21 cellular contexts compared by ENCODE assay signal in genomic region chr1:14921057-14921456, GRCh38.
DNase-seq lines count a peak whose midpoint lies in the region; ATAC-seq, FAIRE-seq and TF ChIP-seq lines count a peak whose summit lies in the region.
"Had no signal": no experiment of that assay in that cellular context is flagged by ENCODE, and none has a peak within 500 bp of the region (broad histone marks: within the 10 kb centered on the region; RNA-seq: fewer than 3 reads in every experiment).

No MANE protein-coding gene starts in this region.

- peak; percentile 54 for DNase-seq in HK-2 (ENCODE audit: unreplicated experiment)
- no peak for DNase-seq in kidney
- no peak for DNase-seq in stimulated activated naive CD8-positive, alpha-beta T cell treated with anti-CD3 and anti-CD28 coated beads, Interleukin-15, Interleukin-2, amounts not matched to agents 100 U/mL and 50 U/mL, for 24 hours
- DNase-seq in GM19239 (ENCODE audit: insufficient read length, low spot score) = no peak
- DNase-seq in activated gamma-delta T cell (lab: John Stamatoyannopoulos, UW) = no peak
- DNase-seq: activated CD4-positive, alpha-beta T cell treated with anti-CD3 and anti-CD28 coated beads for 1 hour; activated effector memory CD4-positive, alpha-beta T cell treated with Interleukin-2 at 50 U/mL for 16 hours; AML-193; cerebellar nuclear complex; glutamatergic neuron; Kasumi-1; NCI-H1092 treated with DMSO at 0.1 percent for 48 hours; NCI-H774; nucleus accumbens; sigmoid colon; stimulated activated CD4-positive, alpha-beta T cell treated with anti-CD3 and anti-CD28 coated beads, Interleukin-1b, Interleukin-23, amount 100 ng/mL, for 48 hours; T1000 had no signal

- H3K9ac ChIP-seq in kidney (ENCODE audit: low read length in 2 of 2) = no peak overlapping the region

- no peaks in the 10 kb centered on the region for H3K9me3 ChIP-seq in kidney (ENCODE audit: control insufficient read depth in 1 of 2, low read length in 2 of 2)
- H3K9me3 ChIP-seq: sigmoid colon had no signal

- ATAC-seq in esophagus mucosa = peak; percentile 3
- no peak for ATAC-seq in stimulated activated naive CD8-positive, alpha-beta T cell treated with anti-CD3 and anti-CD28 coated beads, Interleukin-15, Interleukin-2, amounts not matched to agents 100 U/mL and 50 U/mL, for 24 hours

- no peak overlapping the region for H3K27ac ChIP-seq in kidney (ENCODE audit: low read depth in 2 of 2, low read length in 2 of 2)
- peak overlapping the region; percentile 17 for H3K27ac ChIP-seq in temporal lobe (ENCODE audit: low read depth, low read length)
- H3K27ac ChIP-seq: sigmoid colon, SK-N-MC had no signal

- FAIRE-seq in kidney (lab: Jason Lieb, UNC) (no peak), GM19239 (lab: Jason Lieb, UNC) (no peak)
- FAIRE-seq: H54 had no signal

- no peaks in the 10 kb centered on the region for H3K36me3 ChIP-seq in kidney (ENCODE audit: control insufficient read depth in 1 of 2, insufficient read depth in 2 of 2, low read length in 2 of 2)
- H3K36me3 ChIP-seq: sigmoid colon had no signal

- TF ChIP-seq CTCF in kidney (IDR thresholded peaks at IDR 0.05; ENCODE audit: borderline replicate concordance, extremely low read depth, insufficient read depth) = peak; percentile 0

- intact Hi-C loops in kidney (cut with DNase I) = loop anchor here (10.0 kb wide), 1 partner anchor 104 kb away; no protein-coding TSS in a partner anchor

- no peak overlapping the region for H3K4me3 ChIP-seq in kidney (ENCODE audit: low read length in 2 of 2)
- H3K4me3 ChIP-seq: sigmoid colon, SK-N-MC had no signal

- H3K4me1 ChIP-seq in kidney (ENCODE audit: control insufficient read depth in 1 of 2, insufficient read depth in 1 of 2, low read depth in 1 of 2, low read length in 2 of 2) = peaks cover 0 to 12% of the 10 kb centered on the region in 2 donors
